In the genomic region with DNA sequence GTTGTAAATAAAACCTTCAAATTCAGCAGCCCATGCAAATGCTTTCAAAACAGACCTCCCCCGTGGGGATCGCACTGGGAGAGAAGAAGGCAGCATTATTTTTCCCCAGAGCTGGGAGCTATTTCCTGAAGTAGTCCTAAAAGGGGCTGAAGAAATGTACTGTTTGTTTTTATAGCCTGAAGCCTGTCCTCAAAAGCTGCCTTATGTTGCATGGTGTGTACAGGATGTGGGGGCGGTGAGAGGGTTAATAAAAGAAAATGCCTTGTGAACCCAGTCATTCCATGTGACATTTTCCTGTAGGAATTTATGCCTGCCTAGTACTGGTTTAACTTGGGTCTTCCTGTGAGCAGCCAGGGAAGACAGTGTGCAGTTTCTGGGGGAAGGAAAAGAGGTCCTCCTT, we compare ENCODE assay signal across 12 cellular contexts.
DNase-seq lines count a peak whose midpoint lies in the region; ATAC-seq and TF ChIP-seq lines count a peak whose summit lies in the region.
"Had no signal": no experiment of that assay in that cellular context is flagged by ENCODE, and none has a peak within 500 bp of the region (broad histone marks: within the 10 kb centered on the region; RNA-seq: fewer than 3 reads in every experiment).

No MANE protein-coding gene starts in this region.

- H3K27ac Mint-ChIP-seq in HFFc6: peak overlapping the region; percentile 93
- H3K27ac Mint-ChIP-seq in activated T-cell treated with anti-CD3 and anti-CD28 coated beads, Interleukin-2, amount 50 U/mL, for 72 hours: no peak overlapping the region
- H3K27ac Mint-ChIP-seq: activated CD4-positive, alpha-beta T cell treated with anti-CD3 and anti-CD28 coated beads for 36 hours; IgD-negative memory B cell; memory B cell had no signal

- H3K27ac ChIP-seq in breast epithelium: peak overlapping the region; percentile 14 to 34
- H3K27ac ChIP-seq in tibial artery: peak overlapping the region; percentile 74 to 75

- H3K4me3 ChIP-seq in breast epithelium (no peak overlapping the region), tibial artery (peak overlapping the region; percentile 19 to 38)

- peak overlapping the region; percentile 80 for H3K4me3 Mint-ChIP-seq in HFFc6
- H3K4me3 Mint-ChIP-seq in activated T-cell treated with anti-CD3 and anti-CD28 coated beads, Interleukin-2, amount 50 U/mL, for 72 hours: no peak overlapping the region
- H3K4me3 Mint-ChIP-seq: activated CD4-positive, alpha-beta T cell treated with anti-CD3 and anti-CD28 coated beads for 36 hours; IgD-negative memory B cell; memory B cell had no signal

- TF ChIP-seq CTCF in HFFc6 (IDR thresholded peaks at IDR 0.05): no peak
- no peak for TF ChIP-seq CTCF in breast epithelium (IDR thresholded peaks at IDR 0.05)
- no peak for TF ChIP-seq CTCF in tibial artery (IDR thresholded peaks at IDR 0.05)

- intact Hi-C loops in breast epithelium (cut with DNase I; ENCODE audit: low total_unique reads) (no loop called here), tibial artery (cut with DNase I; ENCODE audit: low total_unique reads) (loop anchor here (10.0 kb wide), 2 partner anchors 319 to 321 kb away; partner anchors contain the start of genes CCNI and SHROOM3)

- peaks cover 5% of the 10 kb centered on the region for H3K9me3 Mint-ChIP-seq in HFFc6
- H3K9me3 Mint-ChIP-seq in activated T-cell treated with anti-CD3 and anti-CD28 coated beads, Interleukin-2, amount 50 U/mL, for 72 hours: peaks cover 0 to 2% of the 10 kb centered on the region in 2 donors

- H3K27me3 ChIP-seq in breast epithelium (no peaks in the 10 kb centered on the region), tibial artery (no peaks in the 10 kb centered on the region)

- H3K36me3 ChIP-seq in breast epithelium (peaks cover 12% of the 10 kb centered on the region), tibial artery (peaks cover 5 to 32% (median 16%) of the 10 kb centered on the region in 3 donors)

- no peak for ATAC-seq in activated T-cell treated with anti-CD3 and anti-CD28 coated beads, Interleukin-2, amount 50 U/mL, for 72 hours (replicated peaks in 1 of 2)
- ATAC-seq in GM19395 (IDR thresholded peaks at IDR 0.05; ENCODE audit: unreplicated experiment): no peak

- H3K36me3 Mint-ChIP-seq in HFFc6 (ENCODE audit: low read depth): peaks cover 67% of the 10 kb centered on the region
- peaks cover 0 to 4% of the 10 kb centered on the region in 2 donors for H3K36me3 Mint-ChIP-seq in activated T-cell treated with anti-CD3 and anti-CD28 coated beads, Interleukin-2, amount 50 U/mL, for 72 hours (ENCODE audit: insufficient read depth in 2 of 2)
- H3K36me3 Mint-ChIP-seq: IgD-negative memory B cell had no signal

- peaks cover 0 to 10% of the 10 kb centered on the region in 2 donors for H3K4me1 ChIP-seq in breast epithelium
- H3K4me1 ChIP-seq in tibial artery: peaks cover 0 to 79% (median 29%) of the 10 kb centered on the region in 4 donors

- H3K9me3 ChIP-seq in breast epithelium (no peaks in the 10 kb centered on the region), tibial artery (no peaks in the 10 kb centered on the region)

- H3K27me3 Mint-ChIP-seq in HFFc6 (ENCODE audit: insufficient read depth): peaks cover 12% of the 10 kb centered on the region
- peaks cover 61% of the 10 kb centered on the region for H3K27me3 Mint-ChIP-seq in activated T-cell treated with anti-CD3 and anti-CD28 coated beads, Interleukin-2, amount 50 U/mL, for 72 hours (ENCODE audit: low read depth)

- TF ChIP-seq POLR2A in breast epithelium (IDR thresholded peaks at IDR 0.05): no peak

- DNase-seq in HFFc6 (peak; percentile 92), breast epithelium (ENCODE audit: low spot score in 2 of 2) (no peak), hepatic stellate cell (ENCODE audit: low spot score) (peak; percentile 70), tibial artery (no peak), NCI-H446 (lab: John Stamatoyannopoulos, UW) (no peak), SIG-M5 (lab: John Stamatoyannopoulos, UW) (no peak)
- no peak for DNase-seq in activated T-cell treated with anti-CD3 and anti-CD28 coated beads, Interleukin-2, amount 50 U/mL, for 72 hours
- DNase-seq: central memory CD4-positive, alpha-beta T cell had no signal

- peaks cover 100% of the 10 kb centered on the region for H3K4me1 Mint-ChIP-seq in HFFc6 (ENCODE audit: low read depth)
- peaks cover 23% of the 10 kb centered on the region for H3K4me1 Mint-ChIP-seq in activated T-cell treated with anti-CD3 and anti-CD28 coated beads, Interleukin-2, amount 50 U/mL, for 72 hours (ENCODE audit: low read depth)
- H3K4me1 Mint-ChIP-seq: IgD-negative memory B cell had no signal

Comparison
In these comparisons a context has a peak if more than half of its experiments do, and no peak if none do; other contexts are left out.
1. DNase-seq: peak in HFFc6 (single experiment) and hepatic stellate cell (single experiment); none in breast epithelium (0 of 2), tibial artery (0 of 2), activated T-cell treated with anti-CD3 and anti-CD28 coated beads, Interleukin-2, amount 50 U/mL, for 72 hours (0 of 2), NCI-H446 (0 of 2) and SIG-M5 (single experiment).
2. H3K4me3 ChIP-seq: peak in tibial artery (2 of 2); none in breast epithelium (0 of 3).